ENCODE assay signal across 8 cellular contexts in genomic region chr1:212967767-212968166, GRCh38. TPM values are rescaled to one million over a fixed set of nuclear protein-coding genes. Genes with fewer than 3 reads are reported as not detected.
DNase-seq lines count a peak whose midpoint lies in the region; ATAC-seq and TF ChIP-seq lines count a peak whose summit lies in the region.

No MANE protein-coding gene starts in this region.

- no peak overlapping the region for H3K4me2 ChIP-seq in H9 (ENCODE audit: insufficient read depth, insufficient read length, low read length)
- peak overlapping the region; percentile 42 for H3K4me2 ChIP-seq in osteoblast (ENCODE audit: insufficient read depth, low read length)

- no peaks in the 10 kb centered on the region for H4K20me1 ChIP-seq in H9 (ENCODE audit: control insufficient read depth, insufficient read depth, insufficient read length)
- H4K20me1 ChIP-seq in osteoblast (ENCODE audit: insufficient read depth, low read length) = no peaks in the 10 kb centered on the region

- no peak overlapping the region for H3K4me3 ChIP-seq in colonic mucosa
- no peak overlapping the region for H3K4me3 ChIP-seq in osteoblast (ENCODE audit: insufficient read depth, low read length)
- H3K4me3 ChIP-seq in thyroid gland (replicated peaks in 1 of 3) = no peak overlapping the region
- no peak overlapping the region for H3K4me3 ChIP-seq in CD8-positive, alpha-beta memory T cell (ENCODE audit: low read length)

- DNase-seq in GM03348 (ENCODE audit: low spot score) (peak; percentile 60), H9 (peak; percentile 83), NCI-H226 (peak; percentile 5), colonic mucosa (no peak), osteoblast (ENCODE audit: insufficient read length, low spot score, missing footprints) (peak; percentile 93), thyroid gland (no peak)
- DNase-seq in CD8-positive, alpha-beta memory T cell = no peak

- H3K36me3 ChIP-seq in colonic mucosa (no peaks in the 10 kb centered on the region), osteoblast (ENCODE audit: insufficient read depth, low read length) (no peaks in the 10 kb centered on the region), thyroid gland (no peaks in the 10 kb centered on the region)
- H3K36me3 ChIP-seq in CD8-positive, alpha-beta memory T cell (ENCODE audit: insufficient read depth, low read length) = no peaks in the 10 kb centered on the region

- H4K91ac ChIP-seq in H9 (ENCODE audit: insufficient read length, low read depth, low read length) = no peak overlapping the region

- H3K4ac ChIP-seq in H9 (ENCODE audit: low read depth, low read length) = no peak overlapping the region

- peaks cover 39 to 45% of the 10 kb centered on the region in 2 experiments for H3K4me1 Mint-ChIP-seq in H9
- H3K4me1 Mint-ChIP-seq in CD8-positive, alpha-beta memory T cell = no peaks in the 10 kb centered on the region

- H2BK12ac ChIP-seq in H9 (ENCODE audit: insufficient read length, low read depth, low read length) = no peak overlapping the region

- no peak overlapping the region for H3K23ac ChIP-seq in H9 (ENCODE audit: insufficient read length, low read depth, low read length)

- no peak overlapping the region for H2AFZ ChIP-seq in H9 (ENCODE audit: low read length)
- no peak overlapping the region for H2AFZ ChIP-seq in osteoblast (ENCODE audit: low read length)

- no peak overlapping the region for H4K8ac ChIP-seq in H9 (replicated peaks; ENCODE audit: insufficient read length, low read depth, low read length)

- peak overlapping the region; percentile 2 to 91 (median 79); a peak in 5 of 7 replicates for H3K27ac Mint-ChIP-seq in H9
- no peak overlapping the region for H3K27ac Mint-ChIP-seq in CD8-positive, alpha-beta memory T cell

- no peaks in the 10 kb centered on the region for H3K9me3 Mint-ChIP-seq in H9
- peaks cover 0 to 1% (median 0%) of the 10 kb centered on the region in 5 donors for H3K9me3 Mint-ChIP-seq in CD8-positive, alpha-beta memory T cell

- H2BK15ac ChIP-seq in H9 (ENCODE audit: low read depth, low read length) = no peak overlapping the region

- no peak overlapping the region for H2BK5ac ChIP-seq in H9 (ENCODE audit: insufficient read length, low read length)

- H3K79me2 ChIP-seq in H9 (ENCODE audit: insufficient read depth, low read length) (no peaks in the 10 kb centered on the region), osteoblast (ENCODE audit: insufficient read depth, low read length) (no peaks in the 10 kb centered on the region)

- WGBS in H9 (ENCODE audit: extremely low coverage, insufficient read length, low lambda C conversion rate) = no CpG with 5 or more reads among the region's 7 CpGs
- WGBS in thyroid gland, 2 donors = 88 to 91% methylated on average over 7 of the region's 7 CpGs

- no peak overlapping the region for H2BK120ac ChIP-seq in H9 (ENCODE audit: low read depth, low read length, poor library complexity, severe bottlenecking)

- no peak overlapping the region for H4K5ac ChIP-seq in H9 (ENCODE audit: insufficient read length, low read depth, low read length)

- no peak overlapping the region for H3T11ph ChIP-seq in H9 (ENCODE audit: low read length)

- no peak for ATAC-seq in GM18873 (IDR thresholded peaks at IDR 0.05; ENCODE audit: low FRiP score, unreplicated experiment)

- H3K36me3 Mint-ChIP-seq in H9 (ENCODE audit: insufficient read depth in 1 of 3, low read depth in 3 of 3) = peaks cover 73 to 98% (median 88%) of the 10 kb centered on the region in 3 experiments
- no peaks in the 10 kb centered on the region for H3K36me3 Mint-ChIP-seq in CD8-positive, alpha-beta memory T cell

- peaks cover 12% of the 10 kb centered on the region; the same call in 1 of the 2 replicates for H3K4me1 ChIP-seq in H9 (ENCODE audit: insufficient read depth, low read length)
- no peaks in the 10 kb centered on the region for H3K4me1 ChIP-seq in colonic mucosa
- no peaks in the 10 kb centered on the region for H3K4me1 ChIP-seq in osteoblast (ENCODE audit: insufficient read depth, low read length)
- H3K4me1 ChIP-seq in thyroid gland = peaks cover 7 to 23% of the 10 kb centered on the region in 2 donors
- H3K4me1 ChIP-seq in CD8-positive, alpha-beta memory T cell (ENCODE audit: insufficient read depth, low read length) = no peaks in the 10 kb centered on the region

- intact Hi-C loops in colonic mucosa (cut with DNase I) (no loop called here), thyroid gland (cut with DNase I) (no loop called here)

- H2AK5ac ChIP-seq in H9 (ENCODE audit: insufficient read length, low read length) = no peak overlapping the region

- no peak overlapping the region for H3K18ac ChIP-seq in H9 (ENCODE audit: insufficient read length, low read depth, low read length)

- H3K56ac ChIP-seq in H9 (ENCODE audit: insufficient read length, low read depth, low read length) = no peak overlapping the region

- H3K9ac ChIP-seq in H9 (ENCODE audit: extremely low read depth, insufficient read length, low read length) = no peak overlapping the region
- H3K9ac ChIP-seq in colonic mucosa (ENCODE audit: low read depth in 2 of 2, low read length in 2 of 2) = no peak overlapping the region

- H3K27me3 ChIP-seq in H9 (ENCODE audit: insufficient read depth, low read length) (no peaks in the 10 kb centered on the region), colonic mucosa (no peaks in the 10 kb centered on the region), osteoblast (ENCODE audit: insufficient read depth, low read length) (peaks cover 3% of the 10 kb centered on the region), thyroid gland (no peaks in the 10 kb centered on the region)
- peaks cover 6% of the 10 kb centered on the region for H3K27me3 ChIP-seq in CD8-positive, alpha-beta memory T cell (ENCODE audit: insufficient read depth, low read length, poor library complexity, severe bottlenecking)

- no peak overlapping the region for H3K27ac ChIP-seq in H9 (ENCODE audit: insufficient read length, low read depth, low read length)
- no peak overlapping the region for H3K27ac ChIP-seq in colonic mucosa
- no peak overlapping the region for H3K27ac ChIP-seq in osteoblast (ENCODE audit: low read depth, low read length)
- no peak overlapping the region for H3K27ac ChIP-seq in thyroid gland
- H3K27ac ChIP-seq in CD8-positive, alpha-beta memory T cell (ENCODE audit: low read depth, low read length) = no peak overlapping the region

- no peaks in the 10 kb centered on the region for H3K9me3 ChIP-seq in H9 (ENCODE audit: control insufficient read depth, low read depth, low read length)
- no peaks in the 10 kb centered on the region for H3K9me3 ChIP-seq in colonic mucosa
- no peaks in the 10 kb centered on the region for H3K9me3 ChIP-seq in osteoblast (ENCODE audit: low read depth, low read length)
- H3K9me3 ChIP-seq in thyroid gland = no peaks in the 10 kb centered on the region
- no peaks in the 10 kb centered on the region for H3K9me3 ChIP-seq in CD8-positive, alpha-beta memory T cell (ENCODE audit: low read length)

- peak; percentile 78 for TF ChIP-seq CTCF in H9 (conservative IDR thresholded peaks at IDR 0.05)
- peak; percentile 26 for TF ChIP-seq CTCF in colonic mucosa (IDR thresholded peaks at IDR 0.05)
- TF ChIP-seq CTCF in osteoblast (IDR thresholded peaks at IDR 0.05; ENCODE audit: extremely low read depth, low read depth, low read length) = peak; percentile 74
- peak in 3 of 6 experiments; percentile 22 to 43 (median 34) for TF ChIP-seq CTCF in thyroid gland (IDR thresholded peaks at IDR 0.05)

- H3K79me1 ChIP-seq in H9 (ENCODE audit: insufficient read depth, low read depth, low read length, poor library complexity, severe bottlenecking) = no peaks in the 10 kb centered on the region

- no peaks in the 10 kb centered on the region; the same call in 1 of the 2 replicates for H3K27me3 Mint-ChIP-seq in H9 (ENCODE audit: low read depth)
- H3K27me3 Mint-ChIP-seq in CD8-positive, alpha-beta memory T cell = peaks cover 18 to 73% of the 10 kb centered on the region in 2 donors

- no peak for TF ChIP-seq POLR2A in thyroid gland (IDR thresholded peaks at IDR 0.05)

- no peak overlapping the region for H2BK20ac ChIP-seq in H9 (ENCODE audit: low read depth, low read length, poor library complexity, severe bottlenecking)

- POLR2A ChIA-PET in CD8-positive, alpha-beta memory T cell (lab: Charles Lee) = no interaction called here

- CTCF ChIA-PET in CD8-positive, alpha-beta memory T cell (lab: Charles Lee) = interaction anchor here (0.7 kb wide), 1 partner anchor 22 kb away, joined by 3 read pairs; no protein-coding TSS in a partner anchor

- H3K4me3 Mint-ChIP-seq in H9 = no peak overlapping the region; a peak in 1 of 5 replicates
- no peak overlapping the region for H3K4me3 Mint-ChIP-seq in CD8-positive, alpha-beta memory T cell

- no peaks in the 10 kb centered on the region for H3K23me2 ChIP-seq in H9 (ENCODE audit: insufficient read length, low read depth, low read length, poor library complexity, severe bottlenecking)

- H3K14ac ChIP-seq in H9 (ENCODE audit: insufficient read depth, low read length) = no peak overlapping the region

RNA-seq across cellular contexts. Expression of gene VASH2, which starts 17.4 kb away (rescaled TPM):
- total RNA-seq in H9 (2021) = 76.1 and 79.5 TPM in 2 replicates
- 1 to 10 TPM in 1 of 2 donors, under 1 TPM in 1; 0.48 to 1.6 TPM for total RNA-seq in colonic mucosa
- total RNA-seq in osteoblast = 1.1 and 2.1 TPM in 2 replicates
- total RNA-seq in thyroid gland = 1 to 10 TPM in 2 of 4 donors, under 1 TPM in 2; 0.24 to 2.0 (median 1.1) TPM
- total RNA-seq in CD8-positive, alpha-beta memory T cell = under 1 TPM; 0.07 to 0.18 TPM
- polyA plus RNA-seq in CD8-positive, alpha-beta memory T cell = not detected

RNA-seq across cellular contexts. Expression of gene ANGEL2, which starts 47.9 kb away (rescaled TPM):
- 42.4 and 47.8 TPM in 2 replicates for total RNA-seq in H9 (2021)
- 10 to 100 TPM; 19.0 to 20.6 TPM for total RNA-seq in colonic mucosa
- total RNA-seq in osteoblast = 46.3 and 59.2 TPM in 2 replicates
- total RNA-seq in thyroid gland = 10 to 100 TPM; 46.7 to 77.8 (median 65.7) TPM
- 10 to 100 TPM; 41.2 to 42.5 TPM for total RNA-seq in CD8-positive, alpha-beta memory T cell
- 32.1 TPM for polyA plus RNA-seq in CD8-positive, alpha-beta memory T cell

Comparison
In these comparisons a context has a peak if more than half of its experiments do, and no peak if none do; other contexts are left out.
1. DNase-seq: peak in GM03348 (single experiment), H9 (single experiment), NCI-H226 (single experiment) and osteoblast (single experiment); none in colonic mucosa (single experiment), thyroid gland (0 of 2) and CD8-positive, alpha-beta memory T cell (0 of 5).
2. H3K27ac Mint-ChIP-seq: peak in H9 (3 of 3); none in CD8-positive, alpha-beta memory T cell (0 of 8).
3. RNA of gene VASH2, which starts 17.4 kb away (total RNA-seq): 76.1 to 79.5 TPM in H9; 0.48 to 1.6 TPM in colonic mucosa, 0.24 to 2.0 TPM in thyroid gland, 1.1 to 2.1 TPM in osteoblast and 0.07 to 0.18 TPM in CD8-positive, alpha-beta memory T cell; every median in the first group is over 10 times any median in the second.